Comparison of ENCODE assay signal across 10 cellular contexts in genomic region chr5:670396-671270, GRCh38. TPM values are rescaled to one million over a fixed set of nuclear protein-coding genes. Genes with fewer than 3 reads are reported as not detected.
A peak's percentile ranks its signal among the peaks of the same experiment; 100 is the strongest.
DNase-seq lines count a peak whose midpoint lies in the region; ATAC-seq and TF ChIP-seq lines count a peak whose summit lies in the region.
"Had no signal": no experiment of that assay in that cellular context is flagged by ENCODE, and none has a peak within 500 bp of the region (broad histone marks: within the 10 kb centered on the region; RNA-seq: fewer than 3 reads in every experiment).

No MANE protein-coding gene starts in this region.

- no peak for TF ChIP-seq POLR2A in right lobe of liver (IDR thresholded peaks at IDR 0.05)

- DNase-seq in DMS 273 (lab: John Stamatoyannopoulos, UW; ENCODE audit: unreplicated experiment) (peak; percentile 28), DMS 273 treated with DMSO at 0.1 percent for 48 hours (lab: John Stamatoyannopoulos, UW) (no peak), right cardiac atrium (peak in 2 of 3 donors; percentile 54 to 55), cardiac septum (ENCODE audit: low spot score) (no peak), right lobe of liver (peak in 1 of 3 donors; percentile 54), kidney tubule cell (ENCODE audit: low spot score) (no peak), T1000 (lab: John Stamatoyannopoulos, UW) (no peak)

- no peak for TF ChIP-seq CTCF in right lobe of liver (IDR thresholded peaks at IDR 0.05)

- H3K9me3 ChIP-seq in right cardiac atrium (ENCODE audit: control insufficient read depth, low read length) (no peaks in the 10 kb centered on the region), right lobe of liver (no peaks in the 10 kb centered on the region)
- H3K9me3 ChIP-seq: tibial artery had no signal

- no peaks in the 10 kb centered on the region for H3K36me3 ChIP-seq in right lobe of liver

- H3K27me3 ChIP-seq in right cardiac atrium (ENCODE audit: control insufficient read depth, insufficient read depth) (no peaks in the 10 kb centered on the region), right lobe of liver (no peaks in the 10 kb centered on the region)
- H3K27me3 ChIP-seq: tibial artery had no signal

- H3K27ac ChIP-seq in right cardiac atrium (ENCODE audit: low read length) = no peak overlapping the region
- H3K27ac ChIP-seq in right lobe of liver = peak overlapping the region in 2 of 3 donors; percentile 65 to 86
- H3K27ac ChIP-seq: tibial artery had no signal

- H3K4me3 ChIP-seq in right cardiac atrium (ENCODE audit: low read length) (no peak overlapping the region), right lobe of liver (no peak overlapping the region)
- H3K4me3 ChIP-seq: tibial artery had no signal

- H3K4me1 ChIP-seq in right cardiac atrium (ENCODE audit: control insufficient read depth, insufficient read depth, low read length) (peaks cover 7% of the 10 kb centered on the region), right lobe of liver (peaks cover 0 to 42% (median 26%) of the 10 kb centered on the region in 4 donors)

- intact Hi-C loops in right cardiac atrium (cut with DNase I) = loop anchor here (5.0 kb wide), 1 partner anchor 232 kb away; no protein-coding TSS in a partner anchor
- intact Hi-C loops in cardiac septum (cut with DNase I) = no loop called here
- intact Hi-C loops in right lobe of liver (cut with DNase I) = loop anchor here in 1 of 2 donors (5.0 kb wide), 1 partner anchor 237 kb away; no protein-coding TSS in a partner anchor

- WGBS in right cardiac atrium = 67% methylated on average over 33 of the region's 33 CpGs
- 17% methylated on average over 2 of the region's 33 CpGs for WGBS in right lobe of liver (ENCODE audit: insufficient coverage, low coverage, low lambda C conversion rate, missing lambda C conversion rate)

- ATAC-seq in right cardiac atrium (no peak), right lobe of liver (no peak), HG02588 (IDR thresholded peaks at IDR 0.05; ENCODE audit: unreplicated experiment) (no peak)

RNA-seq across cellular contexts. Expression of gene TPPP, which starts 22.5 kb away (rescaled TPM):
- total RNA-seq in right cardiac atrium (10 to 100 TPM; 15.8 to 30.1 (median 22.7) TPM), cardiac septum (7.3 TPM), right lobe of liver (1 to 10 TPM; 1.9 to 4.3 (median 2.4) TPM)
- 12.2 TPM for polyA plus RNA-seq in right cardiac atrium
- total RNA-seq: LHCN-M2 had no signal

RNA-seq across cellular contexts. Expression of gene CEP72, which starts 58.5 kb away (rescaled TPM):
- total RNA-seq in right cardiac atrium = 1 to 10 TPM; 1.2 to 3.4 (median 2.2) TPM
- 1.1 TPM for polyA plus RNA-seq in right cardiac atrium
- 0.86 TPM for total RNA-seq in cardiac septum
- total RNA-seq in right lobe of liver = 1 to 10 TPM; 3.4 to 6.0 (median 4.2) TPM

Comparison
In these comparisons a context has a peak if more than half of its experiments do, and no peak if none do; other contexts are left out.
1. DNase-seq: peak in DMS 273 (single experiment) and right cardiac atrium (2 of 3); none in DMS 273 treated with DMSO at 0.1 percent for 48 hours (single experiment), cardiac septum (single experiment), kidney tubule cell (single experiment) and T1000 (single experiment).